In genomic region chr3:108565506-108565905, GRCh38 we compare ENCODE assay signal across 26 cellular contexts. TPM values are rescaled to one million over a fixed set of nuclear protein-coding genes. Genes with fewer than 3 reads are reported as not detected.
"Had no signal": no experiment of that assay in that cellular context is flagged by ENCODE, and none has a peak within 500 bp of the region (broad histone marks: within the 10 kb centered on the region; RNA-seq: fewer than 3 reads in every experiment).

No MANE protein-coding gene starts in this region.

- H3K27me3 ChIP-seq: Peyer's patch, SJCRH30 had no signal

- ATAC-seq: activated T-cell treated with anti-CD3 and anti-CD28 coated beads, Interleukin-2, amount 50 U/mL, for 4 hours; T-helper 17 cell had no signal

- H3K4me3 ChIP-seq: Peyer's patch, SJCRH30 had no signal

- H3K9me3 ChIP-seq: Peyer's patch, SJCRH30 had no signal

- H3K27ac ChIP-seq: Peyer's patch, RWPE1, SJCRH30 had no signal

- H3K36me3 ChIP-seq: Peyer's patch had no signal

- H3K4me1 ChIP-seq: Peyer's patch, SJCRH30 had no signal

- DNase-seq: activated B cell treated with CpG ODN at 0.5 μM for 24 hours; activated CD4-positive, alpha-beta memory T cell treated with anti-CD3 and anti-CD28 coated beads for 36 hours; activated CD4-positive, alpha-beta T cell treated with anti-CD3 and anti-CD28 coated beads for 1 hour; activated CD4-positive, alpha-beta T cell treated with anti-CD3 and anti-CD28 coated beads, Interleukin-2, amount 10 ng/mL, durations not matched to agents 24 days and 14 days; activated CD8-positive, alpha-beta memory T cell treated with anti-CD3 and anti-CD28 coated beads for 24 hours; activated effector memory CD4-positive, alpha-beta T cell treated with anti-CD3 and anti-CD28 coated beads, Interleukin-2, amount 50 U/mL, for 16 hours; activated naive CD4-positive, alpha-beta T cell treated with Interleukin-2 at 50 U/mL for 16 hours; activated T-cell treated with anti-CD3 and anti-CD28 coated beads, Interleukin-2, amount 50 U/mL, for 4 hours; amygdala; Kasumi-1; NCI-H1092; NCI-H1417 treated with DMSO at 0.1 percent for 48 hours; NCI-H1694; NCI-H2029; NCI-H2107; NCI-H345; NCI-H510A; NCI-H526 treated with DMSO at 0.1 percent for 48 hours; NK-92 treated with Interleukin-12 subunit alpha and Interleukin-12 subunit beta, amount 100 ng/mL, for 24 hours; Peyer's patch; Right ventricle myocardium superior; SJCRH30; T-helper 17 cell; T-helper 9 cell had no signal

- FAIRE-seq: astrocyte had no signal

RNA-seq across cellular contexts. Expression of gene MYH15, which starts 55.1 kb away (rescaled TPM):
- total RNA-seq: T-helper 17 cell had no signal
